Comparison of ENCODE assay signal across 18 cellular contexts in the genomic region with DNA sequence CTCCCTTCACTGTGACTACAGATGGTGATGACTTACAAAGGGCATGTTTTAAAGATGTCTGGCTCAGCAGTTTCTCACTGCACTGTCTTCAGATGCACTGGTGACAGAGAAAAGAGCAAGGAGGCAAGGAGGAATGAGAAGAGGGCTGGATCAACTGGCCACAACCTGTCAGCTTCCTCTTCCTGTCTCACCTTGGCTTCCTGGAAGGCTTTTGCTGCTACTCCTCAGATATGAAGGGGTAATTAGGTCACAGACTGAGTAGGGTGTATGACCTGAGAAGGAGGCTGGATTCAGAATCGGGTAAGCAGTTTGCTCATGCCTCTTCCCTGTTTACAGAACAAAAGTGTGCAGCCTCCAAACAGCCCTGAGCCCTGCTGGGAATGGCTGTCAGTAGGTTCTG.
"Had no signal": no experiment of that assay in that cellular context is flagged by ENCODE, and none has a peak within 500 bp of the region (broad histone marks: within the 10 kb centered on the region; RNA-seq: fewer than 3 reads in every experiment).

No MANE protein-coding gene starts in this region.

- H3K4me3 ChIP-seq: coronary artery, esophagus muscularis mucosa, gastroesophageal sphincter, heart right ventricle, left ventricle myocardium inferior, thyroid gland had no signal

- H3K36me3 ChIP-seq: esophagus muscularis mucosa, gastroesophageal sphincter, heart right ventricle, left ventricle myocardium inferior, thyroid gland had no signal

- H3K9me3 ChIP-seq: esophagus muscularis mucosa, gastroesophageal sphincter, heart right ventricle, left ventricle myocardium inferior, thyroid gland had no signal

- DNase-seq: activated CD4-positive, alpha-beta T cell treated with anti-CD3 and anti-CD28 coated beads, Interleukin-2, amount 10 ng/mL, durations not matched to agents 7 days and 5 days; activated CD8-positive, alpha-beta memory T cell treated with anti-CD3 and anti-CD28 coated beads, Interleukin-2, amount 10 ng/mL, durations not matched to agents 7 days and 5 days; activated naive CD4-positive, alpha-beta T cell; caudate nucleus; heart right ventricle; left ventricle myocardium inferior; mammary epithelial cell; midbrain; stimulated activated CD8-positive, alpha-beta memory T cell treated with anti-CD3 and anti-CD28 coated beads, Interleukin-4, amount 100 ng/mL, for 48 hours; stimulated activated naive CD4-positive, alpha-beta T cell; T-helper 1 cell; T1000; thyroid gland had no signal

- H3K27me3 Mint-ChIP-seq: brain had no signal

- H3K4me3 Mint-ChIP-seq: activated CD4-positive, alpha-beta T cell treated with anti-CD3 and anti-CD28 coated beads, Interleukin-2, amount 10 ng/mL, durations not matched to agents 7 days and 5 days; activated CD8-positive, alpha-beta memory T cell treated with anti-CD3 and anti-CD28 coated beads, Interleukin-2, amount 10 ng/mL, durations not matched to agents 7 days and 5 days; brain; nephron progenitor cell had no signal

- H3K36me3 Mint-ChIP-seq: activated CD8-positive, alpha-beta memory T cell treated with anti-CD3 and anti-CD28 coated beads, Interleukin-2, amount 10 ng/mL, durations not matched to agents 7 days and 5 days; brain had no signal

- H3K9me3 Mint-ChIP-seq: activated CD4-positive, alpha-beta T cell treated with anti-CD3 and anti-CD28 coated beads, Interleukin-2, amount 10 ng/mL, durations not matched to agents 7 days and 5 days; brain; nephron progenitor cell had no signal

- ATAC-seq: activated CD8-positive, alpha-beta memory T cell treated with anti-CD3 and anti-CD28 coated beads, Interleukin-2, amount 10 ng/mL, durations not matched to agents 7 days and 5 days; gastroesophageal sphincter; heart right ventricle had no signal

- H3K27me3 ChIP-seq: esophagus muscularis mucosa, thyroid gland had no signal

- H3K27ac Mint-ChIP-seq: activated CD4-positive, alpha-beta T cell treated with anti-CD3 and anti-CD28 coated beads, Interleukin-2, amount 10 ng/mL, durations not matched to agents 7 days and 5 days; activated CD8-positive, alpha-beta memory T cell treated with anti-CD3 and anti-CD28 coated beads, Interleukin-2, amount 10 ng/mL, durations not matched to agents 7 days and 5 days; nephron progenitor cell had no signal

- H3K4me1 ChIP-seq: esophagus muscularis mucosa, gastroesophageal sphincter, heart right ventricle, left ventricle myocardium inferior had no signal

- H3K27ac ChIP-seq: coronary artery, esophagus muscularis mucosa, gastroesophageal sphincter, heart right ventricle, left ventricle myocardium inferior, thyroid gland had no signal
